In the genomic region with DNA sequence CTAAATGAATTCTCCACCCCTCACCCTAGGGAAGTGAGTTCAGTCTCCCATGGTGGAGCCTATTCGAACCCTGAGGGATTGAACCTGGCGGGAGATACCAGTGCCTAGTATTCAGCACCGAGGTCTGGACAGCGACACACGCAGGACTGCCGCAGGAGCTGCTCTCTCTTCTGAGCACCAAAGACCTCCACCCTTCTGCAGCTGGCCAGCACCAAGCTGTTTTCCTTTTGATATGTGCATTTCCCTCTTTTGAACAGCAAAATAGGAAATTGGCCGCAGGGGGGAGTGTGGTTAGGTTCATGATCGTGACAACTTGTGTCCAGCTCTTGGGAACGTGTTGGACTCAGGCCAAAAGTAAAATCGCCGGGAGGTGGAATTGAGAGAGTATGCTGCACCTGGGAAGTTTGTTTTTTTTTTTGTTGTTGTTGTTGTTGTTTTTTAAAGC, we compare ENCODE assay signal across 8 cellular contexts. TPM values are rescaled to one million over a fixed set of nuclear protein-coding genes. Genes with fewer than 3 reads are reported as not detected.
A peak's percentile ranks its signal among the peaks of the same experiment; 100 is the strongest.
DNase-seq lines count a peak whose midpoint lies in the region; ATAC-seq and TF ChIP-seq lines count a peak whose summit lies in the region.

No MANE protein-coding gene starts in this region.

- H3K27ac ChIP-seq in fibroblast of lung (ENCODE audit: insufficient read depth, low read length) = no peak overlapping the region

- H3K9me3 ChIP-seq in fibroblast of lung (ENCODE audit: control insufficient read depth, insufficient read depth, low read depth, low read length) = no peaks in the 10 kb centered on the region

- TF ChIP-seq CTCF in activated CD8-positive, alpha-beta T cell treated with anti-CD3 and anti-CD28 coated beads for 36 hours (IDR thresholded peaks at IDR 0.05) = no peak
- TF ChIP-seq CTCF in fibroblast of lung (conservative IDR thresholded peaks at IDR 0.05 in 1 of 2, IDR thresholded peaks at IDR 0.05 in 1 of 2; ENCODE audit: low read depth in 1 of 2, low read length in 2 of 2) (no peak), nephron (IDR thresholded peaks at IDR 0.05; ENCODE audit: unreplicated experiment in 3 of 3) (peak; percentile 9 to 24 (median 11))

- H3K36me3 ChIP-seq in fibroblast of lung (ENCODE audit: control insufficient read depth, insufficient read depth, low read length) = no peaks in the 10 kb centered on the region

- H3K4me3 Mint-ChIP-seq in activated CD8-positive, alpha-beta T cell treated with anti-CD3 and anti-CD28 coated beads for 36 hours = no peak overlapping the region
- H3K4me3 Mint-ChIP-seq in nephron = peak overlapping the region in 1 of 3 experiments; percentile 20

- H3K4me1 Mint-ChIP-seq in activated CD8-positive, alpha-beta T cell treated with anti-CD3 and anti-CD28 coated beads for 36 hours (ENCODE audit: low read depth) = peaks cover 13% of the 10 kb centered on the region
- peaks cover 14% of the 10 kb centered on the region for H3K4me1 Mint-ChIP-seq in nephron

- DNase-seq in DMS 273 (lab: John Stamatoyannopoulos, UW; ENCODE audit: unreplicated experiment) (peak; percentile 82), DMS 273 treated with DMSO at 0.1 percent for 48 hours (lab: John Stamatoyannopoulos, UW) (no peak), NCI-H2196 treated with DMSO at 0.1 percent for 48 hours (lab: John Stamatoyannopoulos, UW; ENCODE audit: unreplicated experiment) (peak; percentile 63), fibroblast of lung (ENCODE audit: low read depth in 2 of 2) (peak; percentile 78 to 80), superior temporal gyrus (ENCODE audit: extremely low spot score) (no peak)
- DNase-seq in activated CD8-positive, alpha-beta T cell treated with anti-CD3 and anti-CD28 coated beads for 36 hours = peak; percentile 75

- H3K9ac ChIP-seq in fibroblast of lung (ENCODE audit: insufficient read depth, low read length) = no peak overlapping the region

- no peak overlapping the region for H3K4me2 ChIP-seq in fibroblast of lung (ENCODE audit: extremely low read depth, insufficient read depth, low read length)

- peaks cover 3% of the 10 kb centered on the region for H3K4me1 ChIP-seq in fibroblast of lung (ENCODE audit: control insufficient read depth, extremely low read depth, insufficient read depth, low read length)

- H3K27me3 ChIP-seq in fibroblast of lung (ENCODE audit: control insufficient read depth, insufficient read depth, low read length) = peaks cover 30% of the 10 kb centered on the region

- no peak overlapping the region for H3K4me3 ChIP-seq in fibroblast of lung (replicated peaks in 1 of 4; ENCODE audit: control extremely low read depth in 1 of 4, insufficient read depth in 1 of 4, low read depth in 3 of 4, low read length in 4 of 4)

- H3K36me3 Mint-ChIP-seq in activated CD8-positive, alpha-beta T cell treated with anti-CD3 and anti-CD28 coated beads for 36 hours (ENCODE audit: low read depth) = no peaks in the 10 kb centered on the region
- no peaks in the 10 kb centered on the region for H3K36me3 Mint-ChIP-seq in nephron (ENCODE audit: low read depth)

- ATAC-seq in HG02938 (IDR thresholded peaks at IDR 0.05; ENCODE audit: unreplicated experiment) = peak; percentile 81
- peak; percentile 82 for ATAC-seq in activated CD8-positive, alpha-beta T cell treated with anti-CD3 and anti-CD28 coated beads for 36 hours

- no peak overlapping the region for H3K27ac Mint-ChIP-seq in activated CD8-positive, alpha-beta T cell treated with anti-CD3 and anti-CD28 coated beads for 36 hours
- no peak overlapping the region for H3K27ac Mint-ChIP-seq in nephron

- H2AFZ ChIP-seq in fibroblast of lung (ENCODE audit: low read length) = no peak overlapping the region

- H3K79me2 ChIP-seq in fibroblast of lung (ENCODE audit: control insufficient read depth, insufficient read depth, low read length) = no peaks in the 10 kb centered on the region

- peaks cover 2% of the 10 kb centered on the region for H3K9me3 Mint-ChIP-seq in activated CD8-positive, alpha-beta T cell treated with anti-CD3 and anti-CD28 coated beads for 36 hours
- H3K9me3 Mint-ChIP-seq in nephron = no peaks in the 10 kb centered on the region

- CTCF ChIA-PET in activated CD8-positive, alpha-beta T cell treated with anti-CD3 and anti-CD28 coated beads for 36 hours (lab: Charles Lee) = interaction anchor here (0.7 to 1.1 kb wide), 2 partner anchors 22 to 167 kb away, joined by 3 read pairs; no protein-coding TSS in a partner anchor

- intact Hi-C loops in activated CD8-positive, alpha-beta T cell treated with anti-CD3 and anti-CD28 coated beads for 36 hours (cut with micrococcal nuclease) = no loop called here

- POLR2A ChIA-PET in activated CD8-positive, alpha-beta T cell treated with anti-CD3 and anti-CD28 coated beads for 36 hours (lab: Charles Lee) = no interaction called here

- peaks cover 57% of the 10 kb centered on the region for H3K27me3 Mint-ChIP-seq in activated CD8-positive, alpha-beta T cell treated with anti-CD3 and anti-CD28 coated beads for 36 hours
- peaks cover 59% of the 10 kb centered on the region for H3K27me3 Mint-ChIP-seq in nephron (ENCODE audit: low read depth)

- no peaks in the 10 kb centered on the region for H4K20me1 ChIP-seq in fibroblast of lung (ENCODE audit: control insufficient read depth, extremely low read depth, insufficient read depth, low read length)

RNA-seq across cellular contexts. Expression of gene PCSK1, which starts 1.2 kb away (rescaled TPM):
- not detected for total RNA-seq in activated CD8-positive, alpha-beta T cell treated with anti-CD3 and anti-CD28 coated beads for 36 hours
- total RNA-seq in fibroblast of lung = not detected in 2 replicates
- polyA plus RNA-seq in fibroblast of lung = not detected in 2 replicates
- not detected in 2 replicates for polyA plus RNA-seq in fibroblast of lung (2012)
- polyA minus RNA-seq in fibroblast of lung (ENCODE audit: low replicate concordance) = not detected in 2 replicates

Comparison
In these comparisons a context has a peak if more than half of its experiments do, and no peak if none do; other contexts are left out.
1. DNase-seq: peak in DMS 273 (single experiment), NCI-H2196 treated with DMSO at 0.1 percent for 48 hours (single experiment), activated CD8-positive, alpha-beta T cell treated with anti-CD3 and anti-CD28 coated beads for 36 hours (single experiment) and fibroblast of lung (2 of 2); none in DMS 273 treated with DMSO at 0.1 percent for 48 hours (single experiment) and superior temporal gyrus (single experiment).
2. CTCF ChIP-seq: peak in nephron (3 of 3); none in activated CD8-positive, alpha-beta T cell treated with anti-CD3 and anti-CD28 coated beads for 36 hours (single experiment) and fibroblast of lung (0 of 2).